ENCODE assay signal across 8 cellular contexts in genomic region chr2:150485114-150485870, GRCh38. TPM values are rescaled to one million over a fixed set of nuclear protein-coding genes. Genes with fewer than 3 reads are reported as not detected.
DNase-seq lines count a peak whose midpoint lies in the region; ATAC-seq and TF ChIP-seq lines count a peak whose summit lies in the region.

No MANE protein-coding gene starts in this region.

- intact Hi-C loops in activated CD8-positive, alpha-beta T cell treated with anti-CD3 and anti-CD28 coated beads for 36 hours (cut with micrococcal nuclease) = loop anchor here (5.0 kb wide), 1 partner anchor 888 kb away; no protein-coding TSS in a partner anchor
- intact Hi-C loops in left cardiac atrium (cut with DNase I) = loop anchor here (5.0 to 10.0 kb wide), 2 partner anchors 890 to 893 kb away; no protein-coding TSS in a partner anchor
- intact Hi-C loops in posterior cingulate gyrus (cut with DNase I) = loop anchor here (5.0 kb wide), 2 partner anchors 688 to 888 kb away; no protein-coding TSS in a partner anchor

- H3K4me3 Mint-ChIP-seq in activated CD8-positive, alpha-beta T cell treated with anti-CD3 and anti-CD28 coated beads for 36 hours = no peak overlapping the region
- no peak overlapping the region for H3K4me3 Mint-ChIP-seq in activated CD8-positive, alpha-beta T cell treated with anti-CD3 and anti-CD28 coated beads, Interleukin-2, amount 10 ng/mL, durations not matched to agents 7 days and 5 days

- peaks cover 25% of the 10 kb centered on the region for H3K4me1 ChIP-seq in HAP-1

- H3K9me3 ChIP-seq in HAP-1 = no peaks in the 10 kb centered on the region

- no peaks in the 10 kb centered on the region for H3K27me3 ChIP-seq in HAP-1 (ENCODE audit: low read depth)

- H3K4me3 ChIP-seq in WI38 (ENCODE audit: low read depth, low read length) (peak overlapping the region; percentile 100), HAP-1 (no peak overlapping the region)

- H3K4me1 Mint-ChIP-seq in activated CD8-positive, alpha-beta T cell treated with anti-CD3 and anti-CD28 coated beads for 36 hours (ENCODE audit: low read depth) = peaks cover 10% of the 10 kb centered on the region
- peaks cover 15% of the 10 kb centered on the region for H3K4me1 Mint-ChIP-seq in activated CD8-positive, alpha-beta T cell treated with anti-CD3 and anti-CD28 coated beads, Interleukin-2, amount 10 ng/mL, durations not matched to agents 7 days and 5 days (ENCODE audit: low read depth)

- CTCF ChIA-PET in activated CD8-positive, alpha-beta T cell treated with anti-CD3 and anti-CD28 coated beads for 36 hours (lab: Charles Lee) = interaction anchor here (1.6 kb wide), 1 partner anchor 887 kb away, joined by 5 read pairs; no protein-coding TSS in a partner anchor
- CTCF ChIA-PET in activated CD8-positive, alpha-beta T cell treated with anti-CD3 and anti-CD28 coated beads, Interleukin-2, amount 10 ng/mL, durations not matched to agents 7 days and 5 days (lab: Charles Lee) = no interaction called here

- H3K27me3 Mint-ChIP-seq in activated CD8-positive, alpha-beta T cell treated with anti-CD3 and anti-CD28 coated beads for 36 hours = peaks cover 42% of the 10 kb centered on the region
- peaks cover 44% of the 10 kb centered on the region for H3K27me3 Mint-ChIP-seq in activated CD8-positive, alpha-beta T cell treated with anti-CD3 and anti-CD28 coated beads, Interleukin-2, amount 10 ng/mL, durations not matched to agents 7 days and 5 days (ENCODE audit: low read depth)

- no peaks in the 10 kb centered on the region for H3K36me3 ChIP-seq in HAP-1 (replicated peaks)

- H3K36me3 Mint-ChIP-seq in activated CD8-positive, alpha-beta T cell treated with anti-CD3 and anti-CD28 coated beads for 36 hours (ENCODE audit: low read depth) = no peaks in the 10 kb centered on the region
- no peaks in the 10 kb centered on the region for H3K36me3 Mint-ChIP-seq in activated CD8-positive, alpha-beta T cell treated with anti-CD3 and anti-CD28 coated beads, Interleukin-2, amount 10 ng/mL, durations not matched to agents 7 days and 5 days (ENCODE audit: low read depth)

- in situ Hi-C loops in HAP-1 (cut with MboI; ENCODE audit: low sequenced_read_pairs) = loop anchor here (10.0 kb wide), 1 partner anchor 880 kb away; no protein-coding TSS in a partner anchor

- POLR2A ChIA-PET in activated CD8-positive, alpha-beta T cell treated with anti-CD3 and anti-CD28 coated beads for 36 hours (lab: Charles Lee) = no interaction called here
- POLR2A ChIA-PET in activated CD8-positive, alpha-beta T cell treated with anti-CD3 and anti-CD28 coated beads, Interleukin-2, amount 10 ng/mL, durations not matched to agents 7 days and 5 days (lab: Charles Lee) = no interaction called here

- TF ChIP-seq CTCF in activated CD8-positive, alpha-beta T cell treated with anti-CD3 and anti-CD28 coated beads for 36 hours (IDR thresholded peaks at IDR 0.05) = no peak
- no peak for TF ChIP-seq CTCF in WI38 (IDR thresholded peaks at IDR 0.05; ENCODE audit: low read depth, low read length)

- ATAC-seq in activated CD8-positive, alpha-beta T cell treated with anti-CD3 and anti-CD28 coated beads for 36 hours = peak; percentile 30
- ATAC-seq in activated CD8-positive, alpha-beta T cell treated with anti-CD3 and anti-CD28 coated beads, Interleukin-2, amount 10 ng/mL, durations not matched to agents 7 days and 5 days = no peak
- peak; percentile 51 to 70 for ATAC-seq in left cardiac atrium

- H3K9me3 Mint-ChIP-seq in activated CD8-positive, alpha-beta T cell treated with anti-CD3 and anti-CD28 coated beads for 36 hours = no peaks in the 10 kb centered on the region
- no peaks in the 10 kb centered on the region for H3K9me3 Mint-ChIP-seq in activated CD8-positive, alpha-beta T cell treated with anti-CD3 and anti-CD28 coated beads, Interleukin-2, amount 10 ng/mL, durations not matched to agents 7 days and 5 days (ENCODE audit: insufficient read depth)

- DNase-seq in activated CD8-positive, alpha-beta T cell treated with anti-CD3 and anti-CD28 coated beads for 36 hours = peak; percentile 2
- no peak for DNase-seq in activated CD8-positive, alpha-beta T cell treated with anti-CD3 and anti-CD28 coated beads, Interleukin-2, amount 10 ng/mL, durations not matched to agents 7 days and 5 days
- DNase-seq in NCI-H1105 (lab: John Stamatoyannopoulos, UW) = peak; percentile 80
- peak; percentile 73 for DNase-seq in left cardiac atrium
- peak in 9 of 10 donors; percentile 38 to 94 (median 58) for DNase-seq in posterior cingulate gyrus
- DNase-seq in AG08396 (ENCODE audit: low spot score) = no peak
- DNase-seq in HAP-1 (ENCODE audit: low spot score in 2 of 2) = no peak

- H3K27ac Mint-ChIP-seq in activated CD8-positive, alpha-beta T cell treated with anti-CD3 and anti-CD28 coated beads for 36 hours = no peak overlapping the region
- no peak overlapping the region for H3K27ac Mint-ChIP-seq in activated CD8-positive, alpha-beta T cell treated with anti-CD3 and anti-CD28 coated beads, Interleukin-2, amount 10 ng/mL, durations not matched to agents 7 days and 5 days

RNA-seq across cellular contexts. Expression of gene RND3, which starts 2.2 kb away (rescaled TPM):
- total RNA-seq in activated CD8-positive, alpha-beta T cell treated with anti-CD3 and anti-CD28 coated beads for 36 hours = not detected
- not detected for total RNA-seq in activated CD8-positive, alpha-beta T cell treated with anti-CD3 and anti-CD28 coated beads, Interleukin-2, amount 10 ng/mL, durations not matched to agents 7 days and 5 days
- 10 to 100 TPM; 18.5 to 29.2 TPM for total RNA-seq in left cardiac atrium

Comparison
In these comparisons a context has a peak if more than half of its experiments do, and no peak if none do; other contexts are left out.
1. DNase-seq: peak in activated CD8-positive, alpha-beta T cell treated with anti-CD3 and anti-CD28 coated beads for 36 hours (single experiment), NCI-H1105 (single experiment), left cardiac atrium (single experiment) and posterior cingulate gyrus (9 of 10); none in activated CD8-positive, alpha-beta T cell treated with anti-CD3 and anti-CD28 coated beads, Interleukin-2, amount 10 ng/mL, durations not matched to agents 7 days and 5 days (single experiment), AG08396 (single experiment) and HAP-1 (0 of 2).
2. RNA of gene RND3, which starts 2.2 kb away (total RNA-seq): 18.5 to 29.2 TPM in left cardiac atrium; not detected in activated CD8-positive, alpha-beta T cell treated with anti-CD3 and anti-CD28 coated beads for 36 hours and not detected in activated CD8-positive, alpha-beta T cell treated with anti-CD3 and anti-CD28 coated beads, Interleukin-2, amount 10 ng/mL, durations not matched to agents 7 days and 5 days; every median in the first group is over 10 times any median in the second.